In genomic region chr20:59006864-59007757, GRCh38 we compare ENCODE assay signal across 8 cellular contexts. TPM values are rescaled to one million over a fixed set of nuclear protein-coding genes. Genes with fewer than 3 reads are reported as not detected.
DNase-seq lines count a peak whose midpoint lies in the region; ATAC-seq lines count a peak whose summit lies in the region.

Gene CTSZ, minus strand, starts transcription at chr20:59007254. Its CDS starts 126 bp downstream, at chr20:59007128.

- H2BK5ac ChIP-seq in mesendoderm (ENCODE audit: low read length) = no peak within 1 kb of the TSS

- no peak within 1 kb of the TSS for H2AK5ac ChIP-seq in mesendoderm (ENCODE audit: low read length)

- no peaks in the 10 kb centered on the region for H3K79me2 ChIP-seq in mesendoderm (ENCODE audit: control insufficient read depth, insufficient read depth, low read length)

- no peak within 1 kb of the TSS for H3K27ac ChIP-seq in mesendoderm (ENCODE audit: low read depth, low read length)
- peak within 1 kb of the TSS; percentile 77 for H3K27ac ChIP-seq in subcutaneous abdominal adipose tissue (ENCODE audit: low read depth, low read length)

- WGBS in mesendoderm (ENCODE audit: extremely low coverage, insufficient coverage, low lambda C conversion rate) = no CpG with 5 or more reads among the region's 86 CpGs

- H3K18ac ChIP-seq in mesendoderm (ENCODE audit: low read length) = peak within 1 kb of the TSS; percentile 63

- H2BK120ac ChIP-seq in mesendoderm (ENCODE audit: low read depth, low read length) = no peak within 1 kb of the TSS

- peaks cover 5% of the 10 kb centered on the region for H3K79me1 ChIP-seq in mesendoderm (ENCODE audit: low read length)

- no peaks in the 10 kb centered on the region for H3K4me1 ChIP-seq in endocrine pancreas (ENCODE audit: control insufficient read depth, insufficient read depth, low read length)
- H3K4me1 ChIP-seq in mesendoderm (ENCODE audit: control insufficient read depth, low read depth, low read length) = peaks cover 3% of the 10 kb centered on the region
- H3K4me1 ChIP-seq in subcutaneous abdominal adipose tissue (ENCODE audit: control insufficient read depth in 5 of 5, insufficient read depth in 5 of 5, low read length in 5 of 5) = peaks cover 22 to 91% (median 78%) of the 10 kb centered on the region in 5 donors

- peak within 1 kb of the TSS; percentile 61 for H3K4me2 ChIP-seq in mesendoderm (ENCODE audit: low read length)

- no peak within 1 kb of the TSS for H4K5ac ChIP-seq in mesendoderm (ENCODE audit: low read length)

- H3K36me3 ChIP-seq in endocrine pancreas (ENCODE audit: control insufficient read depth, insufficient read depth, low read length) = no peaks in the 10 kb centered on the region
- no peaks in the 10 kb centered on the region for H3K36me3 ChIP-seq in mesendoderm (ENCODE audit: control insufficient read depth, insufficient read depth, low read length)
- H3K36me3 ChIP-seq in subcutaneous abdominal adipose tissue (ENCODE audit: control insufficient read depth in 5 of 5, insufficient read depth in 5 of 5, low read length in 5 of 5) = peaks cover 0 to 21% (median 19%) of the 10 kb centered on the region in 5 donors

- H3K9ac ChIP-seq in endocrine pancreas (ENCODE audit: control insufficient read depth, insufficient read depth, low read length) (peak within 1 kb of the TSS; percentile 65), mesendoderm (ENCODE audit: low read length) (peak within 1 kb of the TSS; percentile 84), subcutaneous abdominal adipose tissue (ENCODE audit: low read length in 5 of 5) (peak within 1 kb of the TSS; percentile 77 to 98 (median 95))

- H3K4ac ChIP-seq in mesendoderm (ENCODE audit: low read depth, low read length) = peak within 1 kb of the TSS; percentile 39

- no peaks in the 10 kb centered on the region for H3K27me3 ChIP-seq in endocrine pancreas (ENCODE audit: control insufficient read depth, insufficient read depth, low read length)
- no peaks in the 10 kb centered on the region for H3K27me3 ChIP-seq in mesendoderm (ENCODE audit: insufficient read depth, low read length, poor library complexity)
- H3K27me3 ChIP-seq in subcutaneous abdominal adipose tissue (ENCODE audit: control insufficient read depth in 5 of 5, insufficient read depth in 4 of 5, low read length in 5 of 5) = no peaks in the 10 kb centered on the region

- H3K4me3 ChIP-seq in endocrine pancreas (ENCODE audit: control insufficient read depth, insufficient read depth, low read length) (no peak within 1 kb of the TSS), mesendoderm (ENCODE audit: low read length) (peak within 1 kb of the TSS; percentile 42), subcutaneous abdominal adipose tissue (ENCODE audit: low read depth in 1 of 5, low read length in 5 of 5) (peak within 1 kb of the TSS; percentile 53 to 92 (median 87))

- peak; percentile 78 for DNase-seq in HT-29 (ENCODE audit: low spot score)
- DNase-seq in activated CD4-positive, alpha-beta T cell treated with anti-CD3 and anti-CD28 coated beads, Interleukin-2, amount 50 U/mL, for 1 hour = peak; percentile 23
- DNase-seq in mesendoderm = peak; percentile 68

- peak within 1 kb of the TSS; percentile 66 for H3K23ac ChIP-seq in mesendoderm (ENCODE audit: low read length)

- H4K8ac ChIP-seq in mesendoderm (ENCODE audit: low read depth, low read length) = peak within 1 kb of the TSS; percentile 43

- peak; percentile 25 for ATAC-seq in GM18498 (IDR thresholded peaks at IDR 0.05; ENCODE audit: unreplicated experiment)
- no peak for ATAC-seq in GM19467 (IDR thresholded peaks at IDR 0.05; ENCODE audit: unreplicated experiment)
- ATAC-seq in HG03378 (IDR thresholded peaks at IDR 0.05; ENCODE audit: unreplicated experiment) = no peak

- H3K9me3 ChIP-seq in endocrine pancreas (ENCODE audit: control insufficient read depth, low read length) (no peaks in the 10 kb centered on the region), subcutaneous abdominal adipose tissue (ENCODE audit: control insufficient read depth in 5 of 5, low read length in 5 of 5) (no peaks in the 10 kb centered on the region)

- no peak within 1 kb of the TSS for H2BK15ac ChIP-seq in mesendoderm (replicated peaks; ENCODE audit: low read depth)

- H3K56ac ChIP-seq in mesendoderm (ENCODE audit: low read length) = peak within 1 kb of the TSS; percentile 92

RNA-seq across cellular contexts. Expression of gene CTSZ, which starts in this region (rescaled TPM):
- total RNA-seq in HT-29 (2014; rRNA removed; shearing (Covaris generic)) = 420 and 441 TPM in 2 replicates
- 21.7 TPM for polyA plus RNA-seq in mesendoderm (2013, experiment 1 of 2)
- polyA plus RNA-seq in mesendoderm (2013, experiment 2 of 2) = 22.0 TPM

Comparison
In these comparisons a context has a peak if more than half of its experiments do, and no peak if none do; other contexts are left out.
1. DNase-seq: peak in every context shown above with its lines; median percentile 78 in HT-29; 68 in mesendoderm; 23 in activated CD4-positive, alpha-beta T cell treated with anti-CD3 and anti-CD28 coated beads, Interleukin-2, amount 50 U/mL, for 1 hour.